In genomic region chr14:95515523-95516517, GRCh38 we compare ENCODE assay signal across 8 cellular contexts. TPM values are rescaled to one million over a fixed set of nuclear protein-coding genes. Genes with fewer than 3 reads are reported as not detected.
DNase-seq lines count a peak whose midpoint lies in the region; ATAC-seq lines count a peak whose summit lies in the region.

No MANE protein-coding gene starts in this region.

- intact Hi-C loops in left ventricle myocardium superior (cut with micrococcal nuclease) (no loop called here), sciatic nerve (cut with DNase I) (no loop called here)

- peaks cover 15% of the 10 kb centered on the region for H3K4me1 ChIP-seq in HUES48 (ENCODE audit: control insufficient read depth, insufficient read depth, low read length)

- H3K27me3 ChIP-seq in HUES48 (ENCODE audit: control insufficient read depth, insufficient read depth, low read length) = peaks cover 46% of the 10 kb centered on the region

- ATAC-seq in GM21367 (IDR thresholded peaks at IDR 0.05; ENCODE audit: unreplicated experiment) (peak; percentile 74), left ventricle myocardium superior (peak; percentile 68), sciatic nerve (peak; percentile 53)

- H3K4me3 ChIP-seq in HUES48 (ENCODE audit: low read depth, low read length) = peak overlapping the region; percentile 55
- peak overlapping the region; percentile 90 for H3K4me3 ChIP-seq in SK-N-MC

- peaks cover 68% of the 10 kb centered on the region for H3K4me1 Mint-ChIP-seq in activated naive CD8-positive, alpha-beta T cell (ENCODE audit: low read depth)

- H3K27ac Mint-ChIP-seq in activated naive CD8-positive, alpha-beta T cell = peak overlapping the region; percentile 86

- no peak overlapping the region for H3K9ac ChIP-seq in HUES48 (ENCODE audit: low read depth, low read length)
- peak overlapping the region; percentile 76 for H3K9ac ChIP-seq in SK-N-MC (ENCODE audit: insufficient read length)

- H3K9me3 ChIP-seq in HUES48 (ENCODE audit: control insufficient read depth, insufficient read depth, low read length) (no peaks in the 10 kb centered on the region), SK-N-MC (ENCODE audit: low read depth, low read length) (no peaks in the 10 kb centered on the region)

- H3K4me3 Mint-ChIP-seq in activated naive CD8-positive, alpha-beta T cell = peak overlapping the region; percentile 88

- no peaks in the 10 kb centered on the region for H3K36me3 Mint-ChIP-seq in activated naive CD8-positive, alpha-beta T cell

- peak; percentile 80 for DNase-seq in DMS79 treated with DMSO at 0.1 percent for 48 hours (lab: John Stamatoyannopoulos, UW)
- DNase-seq in SK-N-MC (ENCODE audit: low read depth, low spot score) = no peak
- peak; percentile 86 for DNase-seq in left ventricle myocardium superior
- peak; percentile 85 for DNase-seq in sciatic nerve (ENCODE audit: low spot score)
- DNase-seq in inferior parietal cortex (ENCODE audit: extremely low spot score) = no peak

- H3K36me3 ChIP-seq in HUES48 (ENCODE audit: control insufficient read depth, insufficient read depth, low read length) (no peaks in the 10 kb centered on the region), SK-N-MC (ENCODE audit: insufficient read depth, low read length) (no peaks in the 10 kb centered on the region)

- H3K27me3 Mint-ChIP-seq in activated naive CD8-positive, alpha-beta T cell = no peaks in the 10 kb centered on the region

- H3K27ac ChIP-seq in HUES48 (ENCODE audit: low read depth, low read length) (no peak overlapping the region), SK-N-MC (peak overlapping the region; percentile 42; the same call in 1 of the 2 replicates)

- H3K9me3 Mint-ChIP-seq in activated naive CD8-positive, alpha-beta T cell (ENCODE audit: low read depth) = no peaks in the 10 kb centered on the region

RNA-seq across cellular contexts. Expression of gene SYNE3, which starts 0.6 kb away (rescaled TPM):
- total RNA-seq in left ventricle myocardium superior (12.2 TPM), sciatic nerve (75.3 TPM)

RNA-seq across cellular contexts. Expression of gene GLRX5, which starts 19.0 kb away (rescaled TPM):
- 94.0 TPM for total RNA-seq in left ventricle myocardium superior
- total RNA-seq in sciatic nerve = 25.8 TPM

Comparison
In these comparisons a context has a peak if more than half of its experiments do, and no peak if none do; other contexts are left out.
1. DNase-seq: peak in DMS79 treated with DMSO at 0.1 percent for 48 hours (single experiment), left ventricle myocardium superior (single experiment) and sciatic nerve (single experiment); none in SK-N-MC (single experiment) and inferior parietal cortex (single experiment).
2. Peak in every context shown above with its lines, with median percentiles within 50 percentile points of each other: ATAC-seq.